14 cellular contexts compared by ENCODE assay signal in genomic region chr20:11140359-11140758, GRCh38.
DNase-seq lines count a peak whose midpoint lies in the region; ATAC-seq and TF ChIP-seq lines count a peak whose summit lies in the region.
"Had no signal": no experiment of that assay in that cellular context is flagged by ENCODE, and none has a peak within 500 bp of the region (broad histone marks: within the 10 kb centered on the region; RNA-seq: fewer than 3 reads in every experiment).

No MANE protein-coding gene starts in this region.

- ATAC-seq in omental fat pad (ENCODE audit: low FRiP score) (peak; percentile 83), GM21737 (IDR thresholded peaks at IDR 0.05; ENCODE audit: unreplicated experiment) (no peak), HG03571 (IDR thresholded peaks at IDR 0.05; ENCODE audit: unreplicated experiment) (no peak), HG03045 (IDR thresholded peaks at IDR 0.05; ENCODE audit: unreplicated experiment) (no peak)
- ATAC-seq: activated naive CD8-positive, alpha-beta T cell treated with anti-CD3 and anti-CD28 coated beads, Interleukin-2, amount 50 U/mL, for 24 hours had no signal

- no peak for TF ChIP-seq CTCF in omental fat pad (IDR thresholded peaks at IDR 0.05)

- peak; percentile 85 for DNase-seq in EL
- peak; percentile 78 for DNase-seq in NCI-H226
- DNase-seq in epithelial cell of prostate (ENCODE audit: low read depth, low spot score): peak; percentile 94
- no peak for DNase-seq in omental fat pad (ENCODE audit: low spot score)
- DNase-seq in UCSD-AML1 (lab: John Stamatoyannopoulos, UW; ENCODE audit: unreplicated experiment): no peak
- DNase-seq: activated naive CD8-positive, alpha-beta T cell treated with anti-CD3 and anti-CD28 coated beads, Interleukin-2, amount 50 U/mL, for 24 hours; COR-L47; effector CD4-positive, alpha-beta T cell; GOT3; NCI-H1694 treated with DMSO at 0.1 percent for 48 hours; NCI-H82 had no signal

- H3K27ac ChIP-seq in epithelial cell of prostate: peak overlapping the region; percentile 67

Comparison
In these comparisons a context has a peak if more than half of its experiments do, and no peak if none do; other contexts are left out.
1. DNase-seq: peak in EL (single experiment), NCI-H226 (single experiment) and epithelial cell of prostate (single experiment); none in omental fat pad (single experiment) and UCSD-AML1 (single experiment).